Comparison of ENCODE assay signal across 8 cellular contexts in genomic region chr6:137641474-137642077, GRCh38.
DNase-seq lines count a peak whose midpoint lies in the region; ATAC-seq and TF ChIP-seq lines count a peak whose summit lies in the region.

No MANE protein-coding gene starts in this region.

- no peak for TF ChIP-seq EP300 in neural cell (conservative IDR thresholded peaks at IDR 0.05; ENCODE audit: poor library complexity, severe bottlenecking)

- H3K9ac ChIP-seq in OCI-LY3 (ENCODE audit: low read length) (no peak overlapping the region), neural cell (ENCODE audit: low read length) (no peak overlapping the region)

- H3K4me1 ChIP-seq in OCI-LY3 (ENCODE audit: low read length), result peaks cover 9% of the 10 kb centered on the region

- no peaks in the 10 kb centered on the region for H4K20me1 ChIP-seq in OCI-LY3 (ENCODE audit: insufficient read depth, low read length)
- no peaks in the 10 kb centered on the region for H4K20me1 ChIP-seq in neural cell (ENCODE audit: insufficient read depth)

- TF ChIP-seq CTCF in OCI-LY3 (IDR thresholded peaks at IDR 0.05; ENCODE audit: low read depth, low read length) (peak; percentile 68), neural cell (IDR thresholded peaks at IDR 0.05; ENCODE audit: poor library complexity, severe bottlenecking) (peak; percentile 93)

- no peak overlapping the region for H3K4me3 ChIP-seq in OCI-LY3 (ENCODE audit: low read length)
- no peak overlapping the region for H3K4me3 ChIP-seq in neural cell (ENCODE audit: low read length)

- H3K36me3 ChIP-seq in OCI-LY3 (replicated peaks; ENCODE audit: low read depth, low read length) (no peaks in the 10 kb centered on the region), neural cell (ENCODE audit: insufficient read depth, low read length) (no peaks in the 10 kb centered on the region)

- H3K27me3 ChIP-seq in OCI-LY3 (ENCODE audit: low read depth, low read length), result no peaks in the 10 kb centered on the region
- H3K27me3 ChIP-seq in neural cell (ENCODE audit: insufficient read depth, low read depth, low read length), result no peaks in the 10 kb centered on the region

- H2AFZ ChIP-seq in OCI-LY3 (ENCODE audit: low read depth, low read length) (no peak overlapping the region), neural cell (ENCODE audit: low read depth, low read length) (no peak overlapping the region)

- H3K4me2 ChIP-seq in OCI-LY3 (ENCODE audit: low read length) (peak overlapping the region; percentile 36; the same call in 1 of the 2 replicates), neural cell (ENCODE audit: low read length) (no peak overlapping the region)

- no peaks in the 10 kb centered on the region for H3K9me2 ChIP-seq in neural cell (ENCODE audit: insufficient read depth, low read length)

- TF ChIP-seq RAD21 in neural cell (conservative IDR thresholded peaks at IDR 0.05), result peak; percentile 96

- peak; percentile 76 for ATAC-seq in GM18867 (IDR thresholded peaks at IDR 0.05; ENCODE audit: unreplicated experiment)

- no peaks in the 10 kb centered on the region for H3F3A ChIP-seq in neural cell (ENCODE audit: insufficient read depth, low read length, poor library complexity, severe bottlenecking)

- DNase-seq in AG08395 (ENCODE audit: low spot score) (peak; percentile 71), HT-29 (ENCODE audit: low spot score) (peak; percentile 84), activated T-cell treated with anti-CD3 and anti-CD28 coated beads for 4 hours (peak; percentile 45), fibroblast of gingiva (ENCODE audit: low read depth) (peak; percentile 73), stromal cell of bone marrow (ENCODE audit: low read depth) (peak; percentile 72)

- H3K27ac ChIP-seq in OCI-LY3 (ENCODE audit: low read length) (no peak overlapping the region), neural cell (ENCODE audit: low read length) (no peak overlapping the region)

- H3K79me2 ChIP-seq in OCI-LY3 (ENCODE audit: low read length) (no peaks in the 10 kb centered on the region), neural cell (replicated peaks; ENCODE audit: insufficient read depth, low read length) (no peaks in the 10 kb centered on the region)

- no peaks in the 10 kb centered on the region for H3K9me3 ChIP-seq in OCI-LY3 (ENCODE audit: insufficient read depth, low read length)
- H3K9me3 ChIP-seq in neural cell (ENCODE audit: low read length), result no peaks in the 10 kb centered on the region

TF ChIP-seq in neural cell, 6 proteins besides CTCF, POLR2A, EP300 and RAD21:
- TF ChIP-seq SMC3 (conservative IDR thresholded peaks at IDR 0.05; ENCODE audit: poor library complexity), result peak; percentile 97
- no peak for TF ChIP-seq POLR2AphosphoS5 (IDR thresholded peaks at IDR 0.05)
